ENCODE assay signal across 8 cellular contexts in the genomic region with DNA sequence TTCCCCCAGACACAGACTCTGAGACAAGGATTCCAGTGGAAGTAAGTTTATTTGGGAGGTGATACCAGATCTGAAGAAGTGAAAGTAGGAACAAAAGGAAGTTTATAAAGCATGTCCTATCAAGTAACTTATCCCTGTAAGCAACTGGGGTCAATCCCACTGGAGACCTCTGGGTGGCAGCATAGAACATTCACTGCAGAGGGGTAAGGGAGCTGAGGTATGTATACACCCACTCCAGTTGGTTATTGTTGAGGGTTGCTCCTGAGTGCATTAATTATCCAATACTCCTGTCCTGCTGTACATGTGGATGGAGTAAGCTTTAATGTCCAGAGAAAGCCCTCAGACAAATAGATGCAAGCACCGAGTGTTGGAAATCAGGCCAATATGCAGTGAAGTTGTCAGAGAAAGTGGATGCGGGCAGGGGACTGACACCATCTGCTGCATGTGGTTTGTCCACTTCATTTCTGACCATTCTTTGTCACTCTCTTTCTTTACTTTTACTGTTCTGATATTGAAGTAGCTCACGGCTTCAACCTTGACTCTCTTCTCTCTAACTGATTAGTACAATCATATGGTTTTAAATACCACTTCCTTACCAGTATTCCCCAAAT. TPM values are rescaled to one million over a fixed set of nuclear protein-coding genes. Genes with fewer than 3 reads are reported as not detected.
DNase-seq lines count a peak whose midpoint lies in the region; ATAC-seq, FAIRE-seq and TF ChIP-seq lines count a peak whose summit lies in the region.

No MANE protein-coding gene starts in this region.

- no TSS peak for BruUV-seq in HepG2 (replicated peaks; lab: Mats Ljungman, UMichigan)

- H3K27me3 ChIP-seq in heart left ventricle: no peaks in the 10 kb centered on the region
- peaks cover 2 to 4% of the 10 kb centered on the region in 2 experiments; a peak in 2 of 5 replicates for H3K27me3 ChIP-seq in HepG2 (ENCODE audit: control insufficient read depth in 1 of 2, insufficient read depth in 2 of 2, low read length in 2 of 2)

- intact Hi-C loops in heart left ventricle (cut with DNase I) (loop anchor here in 2 of 10 donors (5.0 kb wide), 2 partner anchors 52 to 282 kb away; no protein-coding TSS in a partner anchor), Right ventricle myocardium superior (cut with DNase I) (no loop called here), HepG2 (cut with micrococcal nuclease; ENCODE audit: unreplicated experiment) (no loop called here)

- no peak for ATAC-seq in heart left ventricle
- ATAC-seq in Right ventricle myocardium superior (ENCODE audit: poor library complexity): no peak
- 0 out of 3 replicates have a peak, but pooled peaks have one; percentile 49 for ATAC-seq in HepG2
- no peak for ATAC-seq in HG02973 (IDR thresholded peaks at IDR 0.05; ENCODE audit: unreplicated experiment)

- FAIRE-seq in HepG2 (lab: Jason Lieb, UNC) (peak; percentile 59), HTR-8/SVneo (lab: Jason Lieb, UNC) (no peak)

- 95 to 99% (median 97%) methylated on average over 3 of the region's 3 CpGs for WGBS in heart left ventricle, 4 donors
- WGBS in HepG2 (ENCODE audit: low lambda C conversion rate): 81% methylated on average over 3 of the region's 3 CpGs

- POLR2A ChIA-PET in HepG2 (lab: Yijun Ruan, JAX): interaction anchor here (1.1 kb wide), 1 partner anchor 28 kb away, joined by 3 read pairs; a partner anchor contains a TSS

- TF ChIP-seq CTCF in heart left ventricle (IDR thresholded peaks at IDR 0.05): peak in 10 of 12 donors; percentile 23 to 54 (median 42)
- TF ChIP-seq CTCF in HepG2 (CRISPR knock-in tag; IDR thresholded peaks at IDR 0.05): peak; percentile 45; the same call in 1 of the 2 replicates

- H3K9me3 ChIP-seq in heart left ventricle: peaks cover 0 to 19% (median 5%) of the 10 kb centered on the region in 12 donors
- H3K9me3 ChIP-seq in HepG2 (ENCODE audit: low read length): peaks cover 8% of the 10 kb centered on the region

- H3K27ac ChIP-seq in heart left ventricle: no peak overlapping the region
- H3K27ac ChIP-seq in HepG2 (ENCODE audit: extremely low read length, insufficient read depth, low read length): no peak overlapping the region

- no peaks in the 10 kb centered on the region for H4K20me1 ChIP-seq in HepG2 (ENCODE audit: insufficient read depth, low read length)

- DNase-seq in heart left ventricle (peak in 1 of 5 donors; percentile 46), Right ventricle myocardium superior (no peak), NCI-H460 (ENCODE audit: extremely low read depth, low read depth) (peak; percentile 22), amniotic epithelial cell (ENCODE audit: low read depth) (peak; percentile 43), HepG2 (ENCODE audit: low spot score) (peak; percentile 49), HTR-8/SVneo (ENCODE audit: insufficient read length, low spot score) (no peak), NCI-H1436 treated with DMSO at 0.1 percent for 48 hours (lab: John Stamatoyannopoulos, UW) (no peak)

- H3K79me2 ChIP-seq in HepG2 (ENCODE audit: insufficient read depth, low read length): no peaks in the 10 kb centered on the region

- H3K4me2 ChIP-seq in HepG2 (ENCODE audit: low read depth, low read length): no peak overlapping the region

- in situ Hi-C loops in HepG2 (cut with HindIII; ENCODE audit: extremely low pct_ligation_motif_present, low pct_unique_long_range_greater_than_20kb): loop anchor here (5.0 kb wide), 1 partner anchor 57 kb away; no protein-coding TSS in a partner anchor

- H3K4me3 ChIP-seq in heart left ventricle: no peak overlapping the region
- H3K4me3 ChIP-seq in HepG2 (replicated peaks in 1 of 3; ENCODE audit: insufficient read depth in 1 of 3, low read depth in 2 of 3, low read length in 3 of 3): no peak overlapping the region

- peaks cover 0 to 2% (median 0%) of the 10 kb centered on the region in 12 donors for H3K4me1 ChIP-seq in heart left ventricle
- no peaks in the 10 kb centered on the region for H3K4me1 ChIP-seq in HepG2 (ENCODE audit: insufficient read depth, low read length)

- no peak for TF ChIP-seq POLR2A in heart left ventricle (IDR thresholded peaks at IDR 0.05)
- TF ChIP-seq POLR2A in HepG2 (IDR thresholded peaks at IDR 0.05; ENCODE audit: insufficient read depth in 1 of 2, low read depth in 2 of 2, low read length in 2 of 2): no peak

- H3K9ac ChIP-seq in HepG2 (ENCODE audit: insufficient read depth, low read depth, low read length): no peak overlapping the region

- H3K36me3 ChIP-seq in heart left ventricle (no peaks in the 10 kb centered on the region), HepG2 (replicated peaks in 1 of 2; ENCODE audit: control insufficient read depth in 1 of 2, insufficient read depth in 2 of 2, low read length in 2 of 2) (no peaks in the 10 kb centered on the region)

- TF ChIP-seq RAD21 in HepG2 (CRISPR knock-in tag; IDR thresholded peaks at IDR 0.05): no peak

- CTCF ChIA-PET in HepG2 (lab: Yijun Ruan, JAX; ENCODE audit: low intra/inter-chr PET ratio, low total read pairs): no interaction called here

- TF ChIP-seq EP300 in HepG2 (IDR thresholded peaks at IDR 0.05; ENCODE audit: low read depth in 2 of 2, low read length in 2 of 2): no peak
- no peak for TF ChIP-seq EP300 in HepG2 (CRISPR knock-in tag; IDR thresholded peaks at IDR 0.05; ENCODE audit: borderline replicate concordance)

- H2AFZ ChIP-seq in HepG2 (ENCODE audit: low read length): no peak overlapping the region

TF ChIP-seq in HepG2, 621 proteins besides CTCF, POLR2A, EP300 and RAD21:
- peak; percentile 47 for TF ChIP-seq STAG1 (CRISPR knock-in tag; IDR thresholded peaks at IDR 0.05)
- no peak for TF ChIP-seq ZNF44 (CRISPR knock-in tag; IDR thresholded peaks at IDR 0.05)

RNA-seq across cellular contexts. Expression of a gene that starts 46.7 kb away (rescaled TPM):
- total RNA-seq in heart left ventricle (10 to 100 TPM; 20.9 to 77.2 (median 35.2) TPM), Right ventricle myocardium superior (25.0 TPM), HepG2 (2016; rRNA removed; fragmentation: Illumina TruSeq; extraction: Trizol) (0.09 TPM in 1 of 2 replicates, not detected in the other)
- polyA plus RNA-seq in heart left ventricle (10 to 100 TPM; 16.7 to 21.9 TPM), HepG2 (2011; rRNA removed) (0.28 and 0.43 TPM in 2 replicates)
- total RNA-seq in NCI-H460 (2014; rRNA removed; shearing (Covaris generic)): 47.3 and 50.5 TPM in 2 replicates
- 65.2 and 79.2 TPM in 2 replicates for polyA plus RNA-seq in NCI-H460 (2014; cell fraction: nucleus; rRNA removed)
- total RNA-seq in HepG2 (2016; cell fraction: cytosol; rRNA removed; fragmentation: Illumina TruSeq; extraction: Trizol; ENCODE audit: low read depth): under 0.01 TPM in 1 of 2 replicates, not detected in the other
- total RNA-seq in HepG2 (2016; cell fraction: insoluble cytoplasmic fraction; rRNA removed; fragmentation: Illumina TruSeq; extraction: Trizol): 0.09 TPM in 1 of 2 replicates, not detected in the other
- 0.03 TPM in 2 replicates for total RNA-seq in HepG2 (2016; cell fraction: membrane; rRNA removed; fragmentation: Illumina TruSeq; extraction: Trizol)
- 0.44 and 0.93 TPM in 2 replicates for total RNA-seq in HepG2 (2016; cell fraction: nucleus; rRNA removed; fragmentation: Illumina TruSeq; extraction: Trizol)
- 0.09 and 0.27 TPM in 2 replicates for polyA plus RNA-seq in HepG2 (2011; cell fraction: cytosol; rRNA removed)
- 1.4 and 2.1 TPM in 2 replicates for polyA plus RNA-seq in HepG2 (2011; cell fraction: nucleus; rRNA removed)
- 0.20 and 0.63 TPM in 2 replicates for polyA plus RNA-seq in HepG2 (2012)
- polyA plus RNA-seq in HepG2 (2016; cell fraction: cytosol; fragmentation: Illumina TruSeq; extraction: Trizol; ENCODE audit: low read depth): 0.01 and 0.02 TPM in 2 replicates
- polyA plus RNA-seq in HepG2 (2016; cell fraction: insoluble cytoplasmic fraction; fragmentation: Illumina TruSeq; extraction: Trizol; ENCODE audit: low read depth): 0.04 TPM in 1 of 2 replicates, not detected in the other
- 0.01 and 0.05 TPM in 2 replicates for polyA plus RNA-seq in HepG2 (2016; cell fraction: membrane; fragmentation: Illumina TruSeq; extraction: Trizol; ENCODE audit: low read depth)
- polyA plus RNA-seq in HepG2 (2016; cell fraction: nucleus; fragmentation: Illumina TruSeq; extraction: Trizol; ENCODE audit: insufficient read depth, low read depth): 0.29 and 0.71 TPM in 2 replicates
- 0.54 and 1.5 TPM in 2 replicates for polyA minus RNA-seq in HepG2 (2011; rRNA and poly(A)+ RNA removed; ENCODE audit: low replicate concordance)
- 0.70 and 0.79 TPM in 2 replicates for polyA minus RNA-seq in HepG2 (2011; cell fraction: cytosol; rRNA and poly(A)+ RNA removed)
- 0.50 and 1.9 TPM in 2 replicates for polyA minus RNA-seq in HepG2 (2011; cell fraction: nucleus; rRNA and poly(A)+ RNA removed)

RNA-seq across cellular contexts. Expression of a gene that starts 46.9 kb away (rescaled TPM):
- total RNA-seq in heart left ventricle (10 to 100 TPM; 11.2 to 29.6 (median 15.8) TPM), Right ventricle myocardium superior (15.9 TPM), HepG2 (2016; rRNA removed; fragmentation: Illumina TruSeq; extraction: Trizol) (3.8 and 4.3 TPM in 2 replicates)
- polyA plus RNA-seq in heart left ventricle (10 to 100 TPM in 1 of 2 donors, 1 to 10 TPM in 1; 8.0 to 14.5 TPM), HepG2 (2011; rRNA removed) (13.6 and 15.4 TPM in 2 replicates)
- 10.8 and 12.1 TPM in 2 replicates for total RNA-seq in NCI-H460 (2014; rRNA removed; shearing (Covaris generic))
- polyA plus RNA-seq in NCI-H460 (2014; cell fraction: nucleus; rRNA removed): 14.9 and 44.5 TPM in 2 replicates
- total RNA-seq in HepG2 (2016; cell fraction: cytosol; rRNA removed; fragmentation: Illumina TruSeq; extraction: Trizol; ENCODE audit: low read depth): 1.7 and 2.6 TPM in 2 replicates
- total RNA-seq in HepG2 (2016; cell fraction: insoluble cytoplasmic fraction; rRNA removed; fragmentation: Illumina TruSeq; extraction: Trizol): 2.9 and 3.9 TPM in 2 replicates
- total RNA-seq in HepG2 (2016; cell fraction: membrane; rRNA removed; fragmentation: Illumina TruSeq; extraction: Trizol): 4.0 and 4.4 TPM in 2 replicates
- total RNA-seq in HepG2 (2016; cell fraction: nucleus; rRNA removed; fragmentation: Illumina TruSeq; extraction: Trizol): 3.8 and 5.2 TPM in 2 replicates
- 10.6 and 19.0 TPM in 2 replicates for polyA plus RNA-seq in HepG2 (2011; cell fraction: cytosol; rRNA removed)
- polyA plus RNA-seq in HepG2 (2011; cell fraction: nucleus; rRNA removed): 31.3 and 42.4 TPM in 2 replicates
- 5.5 and 6.3 TPM in 2 replicates for polyA plus RNA-seq in HepG2 (2012)
- polyA plus RNA-seq in HepG2 (2016; cell fraction: cytosol; fragmentation: Illumina TruSeq; extraction: Trizol; ENCODE audit: low read depth): 1.5 TPM in 2 replicates
- polyA plus RNA-seq in HepG2 (2016; cell fraction: insoluble cytoplasmic fraction; fragmentation: Illumina TruSeq; extraction: Trizol; ENCODE audit: low read depth): 4.9 and 5.6 TPM in 2 replicates
- 3.5 and 4.0 TPM in 2 replicates for polyA plus RNA-seq in HepG2 (2016; cell fraction: membrane; fragmentation: Illumina TruSeq; extraction: Trizol; ENCODE audit: low read depth)
- polyA plus RNA-seq in HepG2 (2016; cell fraction: nucleus; fragmentation: Illumina TruSeq; extraction: Trizol; ENCODE audit: insufficient read depth, low read depth): 6.7 and 7.0 TPM in 2 replicates
- 37.7 and 42.8 TPM in 2 replicates for polyA minus RNA-seq in HepG2 (2011; rRNA and poly(A)+ RNA removed; ENCODE audit: low replicate concordance)
- 10.4 and 16.1 TPM in 2 replicates for polyA minus RNA-seq in HepG2 (2011; cell fraction: cytosol; rRNA and poly(A)+ RNA removed)
- polyA minus RNA-seq in HepG2 (2011; cell fraction: nucleus; rRNA and poly(A)+ RNA removed): 4.8 and 9.0 TPM in 2 replicates

Comparison
In these comparisons a context has a peak if more than half of its experiments do, and no peak if none do; other contexts are left out.
1. DNase-seq: peak in NCI-H460 (single experiment), amniotic epithelial cell (single experiment) and HepG2 (single experiment); none in Right ventricle myocardium superior (single experiment), HTR-8/SVneo (single experiment) and NCI-H1436 treated with DMSO at 0.1 percent for 48 hours (single experiment).
2. RNA of a gene that starts 46.7 kb away (total RNA-seq): 47.3 to 50.5 TPM in NCI-H460, 20.9 to 77.2 TPM in heart left ventricle and 25.0 TPM in Right ventricle myocardium superior (single experiment); under 0.01 to 0.93 TPM in HepG2; every median in the first group is over 10 times any median in the second.